10 cellular contexts compared by ENCODE assay signal in genomic region chr13:48749144-48749543, GRCh38.
DNase-seq lines count a peak whose midpoint lies in the region; ATAC-seq, FAIRE-seq and TF ChIP-seq lines count a peak whose summit lies in the region.
"Had no signal": no experiment of that assay in that cellular context is flagged by ENCODE, and none has a peak within 500 bp of the region (broad histone marks: within the 10 kb centered on the region; RNA-seq: fewer than 3 reads in every experiment).

No MANE protein-coding gene starts in this region.

- TF ChIP-seq CTCF in OCI-LY3 (IDR thresholded peaks at IDR 0.05; ENCODE audit: low read depth, low read length): no peak
- TF ChIP-seq CTCF in prostate gland (IDR thresholded peaks at IDR 0.05): no peak

- peak overlapping the region; percentile 60 for H3K4me2 ChIP-seq in OCI-LY3 (ENCODE audit: low read length)

- ATAC-seq in GM18868 (IDR thresholded peaks at IDR 0.05; ENCODE audit: unreplicated experiment) (peak; percentile 11), esophagus mucosa (peak; percentile 86)

- H3K27me3 ChIP-seq in OCI-LY3 (ENCODE audit: low read depth, low read length): no peaks in the 10 kb centered on the region; the same call in 1 of the 2 replicates
- no peaks in the 10 kb centered on the region for H3K27me3 ChIP-seq in rectal smooth muscle tissue (ENCODE audit: control insufficient read depth, insufficient read depth, low read length)
- no peaks in the 10 kb centered on the region for H3K27me3 ChIP-seq in prostate gland (replicated peaks; ENCODE audit: insufficient read depth)

- WGBS in prostate gland: 87% methylated on average over 4 of the region's 4 CpGs

- H3K36me3 ChIP-seq in OCI-LY3 (replicated peaks; ENCODE audit: low read depth, low read length) (no peaks in the 10 kb centered on the region), rectal smooth muscle tissue (ENCODE audit: control insufficient read depth, insufficient read depth, low read length) (no peaks in the 10 kb centered on the region), prostate gland (no peaks in the 10 kb centered on the region)

- H3K4me3 ChIP-seq in OCI-LY3 (ENCODE audit: low read length) (peak overlapping the region; percentile 34), rectal smooth muscle tissue (ENCODE audit: low read length) (no peak overlapping the region), prostate gland (no peak overlapping the region)

- no peak for FAIRE-seq in GM19239 (lab: Jason Lieb, UNC)
- FAIRE-seq: colon had no signal

- no peak overlapping the region for H3K27ac ChIP-seq in OCI-LY3 (ENCODE audit: low read length)
- peak overlapping the region; percentile 19 for H3K27ac ChIP-seq in rectal smooth muscle tissue (ENCODE audit: low read depth, low read length)
- H3K27ac ChIP-seq in prostate gland: no peak overlapping the region

- intact Hi-C loops in prostate gland (cut with DNase I): no loop called here

- H3K79me2 ChIP-seq in OCI-LY3 (ENCODE audit: low read length): no peaks in the 10 kb centered on the region

- H4K20me1 ChIP-seq in OCI-LY3 (ENCODE audit: insufficient read depth, low read length): no peaks in the 10 kb centered on the region

- TF ChIP-seq POLR2A in prostate gland (IDR thresholded peaks at IDR 0.05): no peak

- no peak overlapping the region for H3K9ac ChIP-seq in OCI-LY3 (ENCODE audit: low read length)
- no peak overlapping the region for H3K9ac ChIP-seq in rectal smooth muscle tissue (ENCODE audit: low read length)

- no peak for DNase-seq in mesenteric fat pad (ENCODE audit: low spot score)
- no peak for DNase-seq in GM19239 (ENCODE audit: insufficient read length, low spot score)
- DNase-seq in stimulated activated CD4-positive, alpha-beta T cell treated with anti-CD3 and anti-CD28 coated beads, Interleukin-4, amount 100 ng/mL, for 4 hours: no peak
- no peak for DNase-seq in prostate gland (ENCODE audit: low spot score)
- DNase-seq: NCI-H187 treated with DMSO at 0.1 percent for 48 hours had no signal

- H2AFZ ChIP-seq in OCI-LY3 (ENCODE audit: low read depth, low read length): no peak overlapping the region

- H3K9me3 ChIP-seq in OCI-LY3 (ENCODE audit: insufficient read depth, low read length) (no peaks in the 10 kb centered on the region), prostate gland (no peaks in the 10 kb centered on the region)

- peaks cover 19% of the 10 kb centered on the region for H3K4me1 ChIP-seq in OCI-LY3 (ENCODE audit: low read length)
- peaks cover 16% of the 10 kb centered on the region for H3K4me1 ChIP-seq in rectal smooth muscle tissue (ENCODE audit: control insufficient read depth, insufficient read depth, low read length)
- no peaks in the 10 kb centered on the region for H3K4me1 ChIP-seq in prostate gland (replicated peaks)
